ENCODE assay signal across 8 cellular contexts in the genomic region with DNA sequence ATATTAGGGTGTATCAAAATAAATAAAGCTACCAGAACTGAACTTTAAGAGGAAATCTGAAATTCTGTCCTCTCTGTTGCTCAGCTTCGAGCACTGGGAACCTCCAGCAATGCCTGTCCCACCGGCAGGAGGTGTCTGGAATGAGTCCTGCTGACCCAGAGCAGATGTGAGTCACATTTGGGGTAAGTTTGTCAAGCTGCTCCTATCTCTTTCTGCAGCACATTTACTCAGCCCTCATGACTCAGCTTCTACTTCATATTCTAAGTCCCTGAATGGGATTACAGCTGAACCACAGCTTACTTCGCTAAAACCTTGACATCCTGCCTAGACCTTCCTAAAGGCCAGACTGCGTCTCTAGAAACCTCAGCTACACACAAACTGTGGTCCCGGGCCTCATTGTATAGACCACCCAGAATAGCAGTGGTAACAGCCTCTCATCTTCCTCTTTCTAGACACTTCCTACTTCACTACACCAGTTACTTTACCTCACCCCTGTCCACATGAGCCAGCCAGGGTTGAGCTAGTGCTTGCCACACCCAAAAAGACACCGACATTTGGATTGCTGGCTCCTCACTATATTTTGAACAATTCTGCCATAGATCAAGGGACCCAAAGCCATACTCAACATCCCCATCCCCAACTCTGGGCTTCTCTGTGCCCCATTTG.
DNase-seq lines count a peak whose midpoint lies in the region; ATAC-seq and FAIRE-seq lines count a peak whose summit lies in the region.

No MANE protein-coding gene starts in this region.

- no peaks in the 10 kb centered on the region for H3K27me3 ChIP-seq in small intestine (ENCODE audit: control insufficient read depth in 2 of 2, insufficient read depth in 2 of 2, low read length in 2 of 2)

- H3K36me3 ChIP-seq in mesodermal cell (ENCODE audit: control insufficient read depth, insufficient read depth, low read length) = no peaks in the 10 kb centered on the region
- H3K36me3 ChIP-seq in small intestine (ENCODE audit: control insufficient read depth in 2 of 2, insufficient read depth in 2 of 2, low read length in 2 of 2) = no peaks in the 10 kb centered on the region

- H3K4me3 ChIP-seq in mesodermal cell (ENCODE audit: extremely low read depth, insufficient read depth, low read length, poor library complexity, severe bottlenecking) (no peak overlapping the region), small intestine (ENCODE audit: low read depth in 1 of 2, low read length in 2 of 2) (no peak overlapping the region)

- H3K27ac ChIP-seq in mesodermal cell (ENCODE audit: low read depth, low read length, severe bottlenecking) (peak overlapping the region; percentile 68), small intestine (ENCODE audit: low read depth in 1 of 2, low read length in 1 of 2) (no peak overlapping the region)

- H3K4me1 ChIP-seq in mesodermal cell (ENCODE audit: control insufficient read depth, insufficient read depth, low read length, poor library complexity, severe bottlenecking) (peaks cover 14% of the 10 kb centered on the region), small intestine (ENCODE audit: control insufficient read depth in 2 of 2, insufficient read depth in 1 of 2, low read depth in 1 of 2, low read length in 1 of 2) (no peaks in the 10 kb centered on the region)

- no peak for ATAC-seq in GM18870 (IDR thresholded peaks at IDR 0.05; ENCODE audit: unreplicated experiment)

- WGBS in mesodermal cell (ENCODE audit: insufficient coverage in 2 of 2), 2 experiments = 64 to 83% methylated on average over 3 to 6 of the region's 6 CpGs
- 63 to 69% (median 64%) methylated on average over 6 of the region's 6 CpGs for WGBS in small intestine, 3 donors

- FAIRE-seq in small intestine (lab: Jason Lieb, UNC) = no peak

- peak; percentile 19 for DNase-seq in ELF-1 (ENCODE audit: low read depth, low spot score)
- peak; percentile 91 for DNase-seq in M059J (ENCODE audit: low read depth)
- peak; percentile 86 for DNase-seq in astrocyte of the hippocampus (ENCODE audit: low read depth, low spot score)
- no peak for DNase-seq in small intestine
- no peak for DNase-seq in NCI-H187 treated with DMSO at 0.1 percent for 48 hours (lab: John Stamatoyannopoulos, UW)
- DNase-seq in activated CD4-positive, alpha-beta T cell treated with anti-CD3 and anti-CD28 coated beads for 48 hours = no peak

- H3K9me3 ChIP-seq in mesodermal cell (ENCODE audit: control insufficient read depth, low read length) = no peaks in the 10 kb centered on the region
- H3K9me3 ChIP-seq in small intestine (ENCODE audit: control insufficient read depth, low read depth) = no peaks in the 10 kb centered on the region

Comparison
In these comparisons a context has a peak if more than half of its experiments do, and no peak if none do; other contexts are left out.
1. DNase-seq: peak in ELF-1 (single experiment), M059J (single experiment) and astrocyte of the hippocampus (single experiment); none in small intestine (single experiment), NCI-H187 treated with DMSO at 0.1 percent for 48 hours (single experiment) and activated CD4-positive, alpha-beta T cell treated with anti-CD3 and anti-CD28 coated beads for 48 hours (single experiment).